In genomic region chr19:40739030-40739839, GRCh38 we compare ENCODE assay signal across 19 cellular contexts. TPM values are rescaled to one million over a fixed set of nuclear protein-coding genes. Genes with fewer than 3 reads are reported as not detected.
DNase-seq lines count a peak whose midpoint lies in the region; ATAC-seq and TF ChIP-seq lines count a peak whose summit lies in the region.
"Had no signal": no experiment of that assay in that cellular context is flagged by ENCODE, and none has a peak within 500 bp of the region (broad histone marks: within the 10 kb centered on the region; RNA-seq: fewer than 3 reads in every experiment).

No MANE protein-coding gene starts in this region.

- no peaks in the 10 kb centered on the region for H3K4me1 Mint-ChIP-seq in activated CD8-positive, alpha-beta T cell treated with anti-CD3 and anti-CD28 coated beads for 36 hours (ENCODE audit: low read depth)
- H3K4me1 Mint-ChIP-seq in activated CD8-positive, alpha-beta T cell treated with anti-CD3 and anti-CD28 coated beads, Interleukin-2, amount 10 ng/mL, durations not matched to agents 7 days and 5 days (ENCODE audit: low read depth): no peaks in the 10 kb centered on the region
- no peaks in the 10 kb centered on the region for H3K4me1 Mint-ChIP-seq in immature natural killer cell
- H3K4me1 Mint-ChIP-seq: CD4-positive, CD25-positive, alpha-beta regulatory T cell had no signal

- no peaks in the 10 kb centered on the region for H3K27me3 Mint-ChIP-seq in activated CD8-positive, alpha-beta T cell treated with anti-CD3 and anti-CD28 coated beads for 36 hours
- H3K27me3 Mint-ChIP-seq in activated CD8-positive, alpha-beta T cell treated with anti-CD3 and anti-CD28 coated beads, Interleukin-2, amount 10 ng/mL, durations not matched to agents 7 days and 5 days (ENCODE audit: low read depth): no peaks in the 10 kb centered on the region
- no peaks in the 10 kb centered on the region for H3K27me3 Mint-ChIP-seq in immature natural killer cell (ENCODE audit: low read depth in 3 of 3)
- H3K27me3 Mint-ChIP-seq: CD4-positive, CD25-positive, alpha-beta regulatory T cell; progenitor cell of endocrine pancreas had no signal

- CTCF ChIA-PET in activated CD8-positive, alpha-beta T cell treated with anti-CD3 and anti-CD28 coated beads for 36 hours (lab: Charles Lee): interaction anchor here (1.0 kb wide), 1 partner anchor 405 kb away, joined by 3 read pairs; no protein-coding TSS in a partner anchor
- CTCF ChIA-PET in activated CD8-positive, alpha-beta T cell treated with anti-CD3 and anti-CD28 coated beads, Interleukin-2, amount 10 ng/mL, durations not matched to agents 7 days and 5 days (lab: Charles Lee): no interaction called here
- CTCF ChIA-PET in Panc1 (lab: Charles Lee): no interaction called here

- no peak for DNase-seq in activated CD8-positive, alpha-beta T cell treated with anti-CD3 and anti-CD28 coated beads for 36 hours
- DNase-seq in activated CD8-positive, alpha-beta T cell treated with anti-CD3 and anti-CD28 coated beads, Interleukin-2, amount 10 ng/mL, durations not matched to agents 7 days and 5 days: no peak
- no peak for DNase-seq in Panc1 (ENCODE audit: low read depth, low spot score)
- no peak for DNase-seq in foreskin keratinocyte
- DNase-seq in substantia nigra (lab: John Stamatoyannopoulos, UW): peak in 1 of 49 donors; percentile 56
- no peak for DNase-seq in HAP-1 (ENCODE audit: low spot score in 2 of 2)
- no peak for DNase-seq in immature natural killer cell
- DNase-seq: activated CD4-positive, alpha-beta T cell treated with anti-CD3 and anti-CD28 coated beads, Interleukin-2, amount 50 U/mL, for 4 hours; amygdala; CD4-positive, CD25-positive, alpha-beta regulatory T cell; erythroblast; NCI-H1694 treated with DMSO at 0.1 percent for 48 hours had no signal

- no peaks in the 10 kb centered on the region for H3K27me3 ChIP-seq in Panc1 (ENCODE audit: control insufficient read depth, insufficient read depth, low read length)
- H3K27me3 ChIP-seq in foreskin keratinocyte: no peaks in the 10 kb centered on the region
- no peaks in the 10 kb centered on the region for H3K27me3 ChIP-seq in HAP-1 (ENCODE audit: low read depth)

- no peak overlapping the region for H3K4me3 ChIP-seq in Panc1 (ENCODE audit: low read depth in 2 of 2, low read length in 2 of 2)
- H3K4me3 ChIP-seq in HAP-1: no peak overlapping the region

- intact Hi-C loops in activated CD8-positive, alpha-beta T cell treated with anti-CD3 and anti-CD28 coated beads for 36 hours (cut with micrococcal nuclease): no loop called here
- intact Hi-C loops in Panc1 (cut with micrococcal nuclease; ENCODE audit: unreplicated experiment): no loop called here

- no peak overlapping the region for H3K27ac ChIP-seq in Panc1 (ENCODE audit: low read length)
- no peak overlapping the region for H3K27ac ChIP-seq in foreskin keratinocyte
- peak overlapping the region; percentile 17 for H3K27ac ChIP-seq in substantia nigra (ENCODE audit: low read depth, low read length, poor library complexity, severe bottlenecking)

- H3K9me3 Mint-ChIP-seq in activated CD8-positive, alpha-beta T cell treated with anti-CD3 and anti-CD28 coated beads for 36 hours: no peaks in the 10 kb centered on the region
- no peaks in the 10 kb centered on the region for H3K9me3 Mint-ChIP-seq in activated CD8-positive, alpha-beta T cell treated with anti-CD3 and anti-CD28 coated beads, Interleukin-2, amount 10 ng/mL, durations not matched to agents 7 days and 5 days (ENCODE audit: insufficient read depth)
- no peaks in the 10 kb centered on the region for H3K9me3 Mint-ChIP-seq in immature natural killer cell
- H3K9me3 Mint-ChIP-seq: activated T-helper 1 cell treated with anti-CD3 and anti-CD28 coated beads, Interleukin-12 subunit alpha, Interleukin-12 subunit beta, Interleukin-2, Interleukin-4 antibody, amounts not matched to agents 30 ng/mL and 10 ng/mL and 1 ng/mL, durations not matched to agents 14 hours and 24 hours and 36 hours; CD4-positive, CD25-positive, alpha-beta regulatory T cell had no signal

- peak; percentile 71 for ATAC-seq in activated CD8-positive, alpha-beta T cell treated with anti-CD3 and anti-CD28 coated beads for 36 hours
- no peak for ATAC-seq in activated CD8-positive, alpha-beta T cell treated with anti-CD3 and anti-CD28 coated beads, Interleukin-2, amount 10 ng/mL, durations not matched to agents 7 days and 5 days
- 0 out of 2 replicates have a peak, but pooled peaks have one; percentile 16 for ATAC-seq in Panc1
- ATAC-seq in foreskin keratinocyte: peak; percentile 5
- ATAC-seq in HG03442 (IDR thresholded peaks at IDR 0.05; ENCODE audit: unreplicated experiment): no peak

- no TSS peak for BruUV-seq in Panc1 (replicated peaks; lab: Mats Ljungman, UMichigan)

- H3K4me3 Mint-ChIP-seq in activated CD8-positive, alpha-beta T cell treated with anti-CD3 and anti-CD28 coated beads for 36 hours: no peak overlapping the region
- H3K4me3 Mint-ChIP-seq in activated CD8-positive, alpha-beta T cell treated with anti-CD3 and anti-CD28 coated beads, Interleukin-2, amount 10 ng/mL, durations not matched to agents 7 days and 5 days: no peak overlapping the region
- no peak overlapping the region for H3K4me3 Mint-ChIP-seq in immature natural killer cell
- H3K4me3 Mint-ChIP-seq: activated T-helper 1 cell treated with anti-CD3 and anti-CD28 coated beads, Interleukin-12 subunit alpha, Interleukin-12 subunit beta, Interleukin-2, Interleukin-4 antibody, amounts not matched to agents 30 ng/mL and 10 ng/mL and 1 ng/mL, durations not matched to agents 14 hours and 24 hours and 36 hours; CD4-positive, CD25-positive, alpha-beta regulatory T cell had no signal

- H3K36me3 ChIP-seq in Panc1 (ENCODE audit: control insufficient read depth, insufficient read depth, low read length) (no peaks in the 10 kb centered on the region), HAP-1 (replicated peaks) (peaks cover 49% of the 10 kb centered on the region)

- H3K36me3 Mint-ChIP-seq in activated CD8-positive, alpha-beta T cell treated with anti-CD3 and anti-CD28 coated beads for 36 hours (ENCODE audit: low read depth): peaks cover 8% of the 10 kb centered on the region
- H3K36me3 Mint-ChIP-seq in activated CD8-positive, alpha-beta T cell treated with anti-CD3 and anti-CD28 coated beads, Interleukin-2, amount 10 ng/mL, durations not matched to agents 7 days and 5 days (ENCODE audit: low read depth): peaks cover 11% of the 10 kb centered on the region
- peaks cover 9 to 23% (median 13%) of the 10 kb centered on the region in 3 donors for H3K36me3 Mint-ChIP-seq in immature natural killer cell

- no peak overlapping the region for H3K27ac Mint-ChIP-seq in activated CD8-positive, alpha-beta T cell treated with anti-CD3 and anti-CD28 coated beads for 36 hours
- H3K27ac Mint-ChIP-seq in activated CD8-positive, alpha-beta T cell treated with anti-CD3 and anti-CD28 coated beads, Interleukin-2, amount 10 ng/mL, durations not matched to agents 7 days and 5 days: no peak overlapping the region
- H3K27ac Mint-ChIP-seq in immature natural killer cell: no peak overlapping the region
- H3K27ac Mint-ChIP-seq: activated T-helper 1 cell treated with anti-CD3 and anti-CD28 coated beads, Interleukin-12 subunit alpha, Interleukin-12 subunit beta, Interleukin-2, Interleukin-4 antibody, amounts not matched to agents 30 ng/mL and 10 ng/mL and 1 ng/mL, durations not matched to agents 14 hours and 24 hours and 36 hours; progenitor cell of endocrine pancreas had no signal

- TF ChIP-seq CTCF in activated CD8-positive, alpha-beta T cell treated with anti-CD3 and anti-CD28 coated beads for 36 hours (IDR thresholded peaks at IDR 0.05): no peak
- TF ChIP-seq CTCF in Panc1 (IDR thresholded peaks at IDR 0.05) (no peak), foreskin keratinocyte (conservative IDR thresholded peaks at IDR 0.05) (no peak)

- in situ Hi-C loops in Panc1 (cut with HindIII; ENCODE audit: low pct_unique_long_range_greater_than_20kb, low sequenced_read_pairs) (no loop called here), HAP-1 (cut with MboI; ENCODE audit: low sequenced_read_pairs) (no loop called here)

- POLR2A ChIA-PET in activated CD8-positive, alpha-beta T cell treated with anti-CD3 and anti-CD28 coated beads for 36 hours (lab: Charles Lee): interaction anchor here (2.1 kb wide), 1 partner anchor 17 kb away, joined by 4 read pairs; no protein-coding TSS in a partner anchor
- POLR2A ChIA-PET in activated CD8-positive, alpha-beta T cell treated with anti-CD3 and anti-CD28 coated beads, Interleukin-2, amount 10 ng/mL, durations not matched to agents 7 days and 5 days (lab: Charles Lee): no interaction called here
- POLR2A ChIA-PET in Panc1 (lab: Charles Lee): no interaction called here

- no peaks in the 10 kb centered on the region for H3K9me3 ChIP-seq in Panc1 (ENCODE audit: control insufficient read depth, insufficient read depth, low read depth, low read length)
- no peaks in the 10 kb centered on the region for H3K9me3 ChIP-seq in HAP-1

- H3K4me1 ChIP-seq in Panc1 (ENCODE audit: control insufficient read depth, insufficient read depth, low read length) (no peaks in the 10 kb centered on the region), foreskin keratinocyte (peaks cover 8% of the 10 kb centered on the region), HAP-1 (no peaks in the 10 kb centered on the region)

RNA-seq across cellular contexts. Expression of gene ACTMAP, which starts 11.0 kb away (rescaled TPM):
- total RNA-seq in activated CD8-positive, alpha-beta T cell treated with anti-CD3 and anti-CD28 coated beads for 36 hours: 10 to 100 TPM; 12.8 to 14.2 TPM
- 10 to 100 TPM; 15.2 to 17.1 TPM for total RNA-seq in activated CD8-positive, alpha-beta T cell treated with anti-CD3 and anti-CD28 coated beads, Interleukin-2, amount 10 ng/mL, durations not matched to agents 7 days and 5 days
- total RNA-seq in Panc1 (2021; ENCODE audit: unreplicated experiment): 5.5 TPM
- polyA plus RNA-seq in Panc1 (2012; ENCODE audit: insufficient read length): 8.5 TPM
- 2.1 and 2.5 TPM in 2 replicates for total RNA-seq in foreskin keratinocyte
- polyA plus RNA-seq in foreskin keratinocyte: 4.1 and 4.9 TPM in 2 replicates
- 1 to 10 TPM in 2 of 3 donors, not detected in 1; 3.1 to 6.2 TPM for polyA plus RNA-seq in immature natural killer cell

RNA-seq across cellular contexts. Expression of gene SNRPA, which starts 11.8 kb away (rescaled TPM):
- total RNA-seq in activated CD8-positive, alpha-beta T cell treated with anti-CD3 and anti-CD28 coated beads for 36 hours: 100 to 1,000 TPM; 260 to 281 TPM
- 100 to 1,000 TPM; 175 to 183 TPM for total RNA-seq in activated CD8-positive, alpha-beta T cell treated with anti-CD3 and anti-CD28 coated beads, Interleukin-2, amount 10 ng/mL, durations not matched to agents 7 days and 5 days
- total RNA-seq in Panc1 (2021; ENCODE audit: unreplicated experiment): 104 TPM
- polyA plus RNA-seq in Panc1 (2012; ENCODE audit: insufficient read length): 96.6 TPM
- 104 and 129 TPM in 2 replicates for total RNA-seq in foreskin keratinocyte
- polyA plus RNA-seq in foreskin keratinocyte: 121 and 130 TPM in 2 replicates
- 10 to 100 TPM; 28.9 to 78.7 (median 39.2) TPM for polyA plus RNA-seq in immature natural killer cell

RNA-seq across cellular contexts. Expression of gene ITPKC, which starts 22.3 kb away (rescaled TPM):
- 1 to 10 TPM; 4.8 to 5.2 TPM for total RNA-seq in activated CD8-positive, alpha-beta T cell treated with anti-CD3 and anti-CD28 coated beads for 36 hours
- total RNA-seq in activated CD8-positive, alpha-beta T cell treated with anti-CD3 and anti-CD28 coated beads, Interleukin-2, amount 10 ng/mL, durations not matched to agents 7 days and 5 days: 1 to 10 TPM; 4.7 to 5.3 TPM
- 7.2 TPM for total RNA-seq in Panc1 (2021; ENCODE audit: unreplicated experiment)
- 9.1 TPM for polyA plus RNA-seq in Panc1 (2012; ENCODE audit: insufficient read length)
- 24.1 and 35.7 TPM in 2 replicates for total RNA-seq in foreskin keratinocyte
- polyA plus RNA-seq in foreskin keratinocyte: 20.7 and 30.5 TPM in 2 replicates
- 1 to 10 TPM; 3.8 to 8.1 (median 4.5) TPM for polyA plus RNA-seq in immature natural killer cell

RNA-seq across cellular contexts. Expression of gene COQ8B, which starts 22.5 kb away (rescaled TPM):
- 10 to 100 TPM; 23.2 to 24.0 TPM for total RNA-seq in activated CD8-positive, alpha-beta T cell treated with anti-CD3 and anti-CD28 coated beads for 36 hours
- total RNA-seq in activated CD8-positive, alpha-beta T cell treated with anti-CD3 and anti-CD28 coated beads, Interleukin-2, amount 10 ng/mL, durations not matched to agents 7 days and 5 days: 10 to 100 TPM; 21.5 to 27.2 TPM
- total RNA-seq in Panc1 (2021; ENCODE audit: unreplicated experiment) (15.6 TPM), foreskin keratinocyte (20.6 and 24.9 TPM in 2 replicates)
- 18.5 TPM for polyA plus RNA-seq in Panc1 (2012; ENCODE audit: insufficient read length)
- polyA plus RNA-seq in foreskin keratinocyte (22.9 and 25.9 TPM in 2 replicates), immature natural killer cell (10 to 100 TPM; 18.3 to 23.5 (median 20.8) TPM)

RNA-seq across cellular contexts. Expression of gene MIA, which starts 36.1 kb away (rescaled TPM):
- not detected for total RNA-seq in activated CD8-positive, alpha-beta T cell treated with anti-CD3 and anti-CD28 coated beads for 36 hours
- total RNA-seq in activated CD8-positive, alpha-beta T cell treated with anti-CD3 and anti-CD28 coated beads, Interleukin-2, amount 10 ng/mL, durations not matched to agents 7 days and 5 days: not detected
- total RNA-seq in Panc1 (2021; ENCODE audit: unreplicated experiment) (2.2 TPM), foreskin keratinocyte (5.6 and 15.4 TPM in 2 replicates)
- 1.4 TPM for polyA plus RNA-seq in Panc1 (2012; ENCODE audit: insufficient read length)
- polyA plus RNA-seq in foreskin keratinocyte (10.0 and 23.9 TPM in 2 replicates), immature natural killer cell (not detected)
- total RNA-seq: A172; CD4-positive, CD25-positive, alpha-beta regulatory T cell; NCI-H460; OCI-LY7; subcutaneous adipose tissue had no signal
- polyA plus RNA-seq: CD4-positive, CD25-positive, alpha-beta regulatory T cell had no signal

Comparison
In these comparisons a context has a peak if more than half of its experiments do, and no peak if none do; other contexts are left out.
1. ATAC-seq: peak in activated CD8-positive, alpha-beta T cell treated with anti-CD3 and anti-CD28 coated beads for 36 hours (single experiment), Panc1 (single experiment) and foreskin keratinocyte (single experiment); none in activated CD8-positive, alpha-beta T cell treated with anti-CD3 and anti-CD28 coated beads, Interleukin-2, amount 10 ng/mL, durations not matched to agents 7 days and 5 days (single experiment) and HG03442 (single experiment).